ENCODE assay signal across 17 cellular contexts in genomic region chr13:51771418-51772104, GRCh38. TPM values are rescaled to one million over a fixed set of nuclear protein-coding genes. Genes with fewer than 3 reads are reported as not detected.
DNase-seq lines count a peak whose midpoint lies in the region; ATAC-seq, FAIRE-seq and TF ChIP-seq lines count a peak whose summit lies in the region.
"Had no signal": no experiment of that assay in that cellular context is flagged by ENCODE, and none has a peak within 500 bp of the region (broad histone marks: within the 10 kb centered on the region; RNA-seq: fewer than 3 reads in every experiment).

No MANE protein-coding gene starts in this region.

- peaks cover 48% of the 10 kb centered on the region for H3K36me3 Mint-ChIP-seq in CD8-positive, alpha-beta T cell
- peaks cover 11% of the 10 kb centered on the region for H3K36me3 Mint-ChIP-seq in neural progenitor cell

- H3K4me1 Mint-ChIP-seq in CD8-positive, alpha-beta T cell (ENCODE audit: low read depth): no peaks in the 10 kb centered on the region
- H3K4me1 Mint-ChIP-seq in neural progenitor cell: peaks cover 4% of the 10 kb centered on the region
- H3K4me1 Mint-ChIP-seq: neural crest cell had no signal

- H3K27ac Mint-ChIP-seq in CD8-positive, alpha-beta T cell: peak overlapping the region; percentile 79
- peak overlapping the region; percentile 36 for H3K27ac Mint-ChIP-seq in neural progenitor cell

- 0 out of 2 replicates have a peak, but pooled peaks have one; percentile 20 for TF ChIP-seq POLR2A in GM12891 (IDR thresholded peaks at IDR 0.05; ENCODE audit: low read depth, low read length)

- no peak overlapping the region for H3K4me3 Mint-ChIP-seq in CD8-positive, alpha-beta T cell
- peak overlapping the region; percentile 37 for H3K4me3 Mint-ChIP-seq in neural progenitor cell

- no peaks in the 10 kb centered on the region for H3K9me3 Mint-ChIP-seq in CD8-positive, alpha-beta T cell
- no peaks in the 10 kb centered on the region for H3K9me3 Mint-ChIP-seq in neural progenitor cell
- H3K9me3 Mint-ChIP-seq: neural crest cell had no signal

- no peak overlapping the region for H3K4me2 ChIP-seq in neural progenitor cell
- H3K4me2 ChIP-seq: BLaER1, KMS-11 had no signal

- intact Hi-C loops in CD8-positive, alpha-beta T cell (cut with DNase I, micrococcal nuclease): no loop called here

- no peak for TF ChIP-seq CTCF in CD8-positive, alpha-beta T cell (IDR thresholded peaks at IDR 0.05)
- no peak for TF ChIP-seq CTCF in neural progenitor cell (IDR thresholded peaks at IDR 0.05)

- H2AFZ ChIP-seq in neural progenitor cell (replicated peaks): no peak overlapping the region

- POLR2A ChIA-PET in CD8-positive, alpha-beta T cell (lab: Charles Lee): no interaction called here

- H3K27me3 Mint-ChIP-seq in CD8-positive, alpha-beta T cell (ENCODE audit: low read depth): no peaks in the 10 kb centered on the region
- peaks cover 14% of the 10 kb centered on the region for H3K27me3 Mint-ChIP-seq in neural progenitor cell (ENCODE audit: insufficient read depth, low read depth)

- no peak overlapping the region for H3K4me3 ChIP-seq in CD8-positive, alpha-beta T cell (ENCODE audit: low read depth, low read length)
- no peak overlapping the region for H3K4me3 ChIP-seq in neural progenitor cell
- H3K4me3 ChIP-seq: BLaER1, cardiac muscle cell had no signal

- H3K9ac ChIP-seq in neural progenitor cell: no peak overlapping the region
- H3K9ac ChIP-seq: BLaER1, KMS-11 had no signal

- no peaks in the 10 kb centered on the region for H3K4me1 ChIP-seq in CD8-positive, alpha-beta T cell (ENCODE audit: insufficient read depth, low read length)
- H3K4me1 ChIP-seq in neural progenitor cell: no peaks in the 10 kb centered on the region
- H3K4me1 ChIP-seq: BLaER1 had no signal

- no peak for FAIRE-seq in GM12891 (lab: Jason Lieb, UNC)
- FAIRE-seq: endometrium had no signal

- H3K27ac ChIP-seq in CD8-positive, alpha-beta T cell (ENCODE audit: low read depth, low read length): no peak overlapping the region
- no peak overlapping the region for H3K27ac ChIP-seq in neural progenitor cell
- H3K27ac ChIP-seq: BLaER1, cardiac muscle cell, KMS-11 had no signal

- ATAC-seq in CD8-positive, alpha-beta T cell: no peak
- no peak for ATAC-seq in HG03135 (IDR thresholded peaks at IDR 0.05; ENCODE audit: unreplicated experiment)

- H3K79me2 ChIP-seq in neural progenitor cell (ENCODE audit: low read depth): no peaks in the 10 kb centered on the region

- H3F3A ChIP-seq in neural progenitor cell (ENCODE audit: low read depth): peaks cover 7% of the 10 kb centered on the region

- no peak for DNase-seq in CD8-positive, alpha-beta T cell
- DNase-seq in GM12891 (ENCODE audit: insufficient read length, low spot score) (no peak), cerebellar cortex (ENCODE audit: low spot score) (peak; percentile 83), neural progenitor cell (ENCODE audit: low spot score) (no peak), COLO829 (ENCODE audit: low spot score) (no peak)
- no peak for DNase-seq in activated CD4-positive, alpha-beta T cell treated with anti-CD3 and anti-CD28 coated beads for 1 hour
- DNase-seq: activated naive CD4-positive, alpha-beta T cell treated with anti-CD3 and anti-CD28 coated beads, Interleukin-2, amount 50 U/mL, for 16 hours; foreskin melanocyte; NCI-H146; NCI-H510A; stimulated activated CD4-positive, alpha-beta T cell treated with anti-CD3 and anti-CD28 coated beads, Interleukin-4, amount 100 ng/mL, for 4 hours had no signal

- H4K20me1 ChIP-seq in neural progenitor cell (ENCODE audit: low read depth): no peaks in the 10 kb centered on the region
- H4K20me1 ChIP-seq: BLaER1 had no signal

- CTCF ChIA-PET in CD8-positive, alpha-beta T cell (lab: Charles Lee): interaction anchor here (0.6 to 1.2 kb wide), 3 partner anchors 44 to 141 kb away, joined by 3 read pairs; no protein-coding TSS in a partner anchor

- no peaks in the 10 kb centered on the region for H3K9me3 ChIP-seq in CD8-positive, alpha-beta T cell (ENCODE audit: low read length)
- no peaks in the 10 kb centered on the region for H3K9me3 ChIP-seq in neural progenitor cell (ENCODE audit: low read depth)
- H3K9me3 ChIP-seq: BLaER1 had no signal

- no peaks in the 10 kb centered on the region for H3K27me3 ChIP-seq in CD8-positive, alpha-beta T cell (ENCODE audit: insufficient read depth, low read length)
- H3K27me3 ChIP-seq in neural progenitor cell: no peaks in the 10 kb centered on the region
- H3K27me3 ChIP-seq: BLaER1, cardiac muscle cell had no signal

- peaks cover 4% of the 10 kb centered on the region for H3K36me3 ChIP-seq in CD8-positive, alpha-beta T cell (ENCODE audit: insufficient read depth, low read length)
- H3K36me3 ChIP-seq in neural progenitor cell: no peaks in the 10 kb centered on the region
- H3K36me3 ChIP-seq: cardiac muscle cell had no signal

TF ChIP-seq in GM12891, 5 proteins besides CTCF, POLR2A, EP300 and RAD21:
- TF ChIP-seq SPI1 (IDR thresholded peaks at IDR 0.05; ENCODE audit: low read depth, low read length): no peak
- no peak for TF ChIP-seq PAX5 (IDR thresholded peaks at IDR 0.05; ENCODE audit: insufficient read depth, low read length, severe bottlenecking)
- no peak for TF ChIP-seq TAF1 (IDR thresholded peaks at IDR 0.05; ENCODE audit: low read depth, low read length)
- TF ChIP-seq POU2F2 (IDR thresholded peaks at IDR 0.05; ENCODE audit: low read depth, low read length): no peak
- no peak for TF ChIP-seq POLR2AphosphoS5 (IDR thresholded peaks at IDR 0.05; ENCODE audit: low read depth, low read length)
TF ChIP-seq in GM12891: peak in this region for 0.

RNA-seq across cellular contexts. Expression of gene DHRS12, which starts 32.4 kb away (rescaled TPM):
- total RNA-seq in CD8-positive, alpha-beta T cell: 10 to 100 TPM; 13.4 to 14.1 TPM
- 9.3 TPM for polyA plus RNA-seq in GM12891 (2012; ENCODE audit: low read depth, missing spikeins)
- total RNA-seq in neural progenitor cell (ENCODE audit: low replicate concordance): 5.2 and 7.6 TPM in 2 replicates
